14 cellular contexts compared by ENCODE assay signal in genomic region chr7:38186593-38187314, GRCh38. TPM values are rescaled to one million over a fixed set of nuclear protein-coding genes. Genes with fewer than 3 reads are reported as not detected.
DNase-seq lines count a peak whose midpoint lies in the region; ATAC-seq, FAIRE-seq and TF ChIP-seq lines count a peak whose summit lies in the region.
"Had no signal": no experiment of that assay in that cellular context is flagged by ENCODE, and none has a peak within 500 bp of the region (broad histone marks: within the 10 kb centered on the region; RNA-seq: fewer than 3 reads in every experiment).

No MANE protein-coding gene starts in this region.

- ATAC-seq in RWPE2 (ENCODE audit: low read depth), result peak; percentile 90
- ATAC-seq: right lobe of liver had no signal

- H3K9me3 ChIP-seq in RWPE2 (ENCODE audit: severe bottlenecking) (peaks cover 3% of the 10 kb centered on the region), suprapubic skin (no peaks in the 10 kb centered on the region)
- H3K9me3 ChIP-seq: right lobe of liver had no signal

- H3K4me1 ChIP-seq in RWPE2 (ENCODE audit: insufficient read depth, poor library complexity, severe bottlenecking) (peaks cover 17% of the 10 kb centered on the region), suprapubic skin (no peaks in the 10 kb centered on the region)
- H3K4me1 ChIP-seq: right lobe of liver had no signal

- FAIRE-seq in H54 (lab: Jason Lieb, UNC), result peak; percentile 99

- TF ChIP-seq POLR2A in H54 (IDR thresholded peaks at IDR 0.05; ENCODE audit: low read depth, low read length) (no peak), suprapubic skin (IDR thresholded peaks at IDR 0.05) (no peak)

- DNase-seq in H54 (ENCODE audit: insufficient read length, low spot score) (peak; percentile 77), RWPE2 (ENCODE audit: low spot score) (no peak), fibroblast of mammary gland (ENCODE audit: low read depth) (peak; percentile 56), retinal pigment epithelial cell (ENCODE audit: low read depth) (peak; percentile 60), caudate nucleus (lab: John Stamatoyannopoulos, UW) (no peak), COR-L47 (lab: John Stamatoyannopoulos, UW) (no peak), suprapubic skin (ENCODE audit: low spot score in 2 of 2) (no peak), NCI-H2227 treated with DMSO at 0.1 percent for 48 hours (lab: John Stamatoyannopoulos, UW) (no peak)
- DNase-seq: activated CD4-positive, alpha-beta T cell treated with anti-CD3 and anti-CD28 coated beads, Interleukin-2, amount 50 U/mL, for 1 hour; activated naive CD4-positive, alpha-beta T cell treated with anti-CD3 and anti-CD28 coated beads, Interleukin-2, amount 10 ng/mL, durations not matched to agents 7 days and 5 days; dermis blood vessel endothelial cell; hippocampal formation; NCI-H524 treated with DMSO at 0.1 percent for 48 hours; right lobe of liver had no signal

- TF ChIP-seq EP300 in suprapubic skin (IDR thresholded peaks at IDR 0.05), result no peak

- H3K27ac ChIP-seq in RWPE2 (ENCODE audit: poor library complexity, severe bottlenecking) (no peak overlapping the region), caudate nucleus (ENCODE audit: low read depth, low read length) (no peak overlapping the region), suprapubic skin (no peak overlapping the region)
- H3K27ac ChIP-seq: right lobe of liver had no signal

- WGBS in suprapubic skin, result 78% methylated on average over 4 of the region's 4 CpGs

- TF ChIP-seq CTCF in RWPE2 (IDR thresholded peaks at IDR 0.05; ENCODE audit: poor library complexity, severe bottlenecking) (no peak), fibroblast of mammary gland (conservative IDR thresholded peaks at IDR 0.05; ENCODE audit: control insufficient read depth, insufficient read depth, low read depth, low read length) (no peak), retinal pigment epithelial cell (conservative IDR thresholded peaks at IDR 0.05; ENCODE audit: low read depth, low read length) (no peak), suprapubic skin (IDR thresholded peaks at IDR 0.05) (no peak)

- no peak overlapping the region for H3K4me3 ChIP-seq in RWPE2 (ENCODE audit: severe bottlenecking)
- no peak overlapping the region for H3K4me3 ChIP-seq in fibroblast of mammary gland (ENCODE audit: control insufficient read depth, low read depth, low read length)
- no peak overlapping the region for H3K4me3 ChIP-seq in retinal pigment epithelial cell (ENCODE audit: low read length)
- no peak overlapping the region for H3K4me3 ChIP-seq in suprapubic skin
- H3K4me3 ChIP-seq: right lobe of liver had no signal

- H3K36me3 ChIP-seq in RWPE2 (ENCODE audit: low read depth) (peaks cover 7% of the 10 kb centered on the region; the same call in 1 of the 2 replicates), suprapubic skin (no peaks in the 10 kb centered on the region)
- H3K36me3 ChIP-seq: right lobe of liver had no signal

- no peaks in the 10 kb centered on the region for H3K27me3 ChIP-seq in RWPE2 (ENCODE audit: insufficient read depth, poor library complexity, severe bottlenecking)
- H3K27me3 ChIP-seq in suprapubic skin, result no peaks in the 10 kb centered on the region
- H3K27me3 ChIP-seq: right lobe of liver had no signal

RNA-seq across cellular contexts. Expression of gene STARD3NL, which starts 8.7 kb away (rescaled TPM):
- 10 to 100 TPM in 1 of 4 donors, 1 to 10 TPM in 3; 7.4 to 12.4 (median 7.9) TPM for total RNA-seq in suprapubic skin

Comparison
In these comparisons a context has a peak if more than half of its experiments do, and no peak if none do; other contexts are left out.
1. DNase-seq: peak in H54 (single experiment), fibroblast of mammary gland (single experiment) and retinal pigment epithelial cell (single experiment); none in RWPE2 (single experiment), caudate nucleus (0 of 61), COR-L47 (single experiment), suprapubic skin (0 of 2) and NCI-H2227 treated with DMSO at 0.1 percent for 48 hours (single experiment).